In the genomic region with DNA sequence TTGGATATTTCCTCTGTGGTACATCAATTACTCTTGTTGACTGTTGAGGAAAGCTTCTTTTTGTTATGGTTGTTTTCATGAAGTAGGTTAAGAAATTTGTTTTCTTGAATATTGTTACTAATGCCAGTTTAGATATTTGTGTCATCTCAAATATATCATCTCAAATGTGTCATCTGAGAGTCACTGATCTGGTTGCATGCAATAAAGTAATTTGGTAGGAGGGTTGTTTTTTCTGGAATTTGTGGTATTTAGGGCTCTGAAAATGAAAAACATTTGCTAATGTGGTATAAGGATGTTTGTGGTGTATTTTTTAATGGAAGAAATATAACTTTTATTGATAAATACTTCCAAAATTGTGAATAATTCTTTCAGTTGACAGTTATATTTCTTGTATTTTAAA, we compare ENCODE assay signal across 14 cellular contexts.
DNase-seq lines count a peak whose midpoint lies in the region; ATAC-seq, FAIRE-seq and TF ChIP-seq lines count a peak whose summit lies in the region.
"Had no signal": no experiment of that assay in that cellular context is flagged by ENCODE, and none has a peak within 500 bp of the region (broad histone marks: within the 10 kb centered on the region; RNA-seq: fewer than 3 reads in every experiment).

No MANE protein-coding gene starts in this region.

- H3K4me3 Mint-ChIP-seq in HFFc6 (no peak overlapping the region; the same call in 1 of the 2 replicates), neural progenitor cell (no peak overlapping the region)

- no peak overlapping the region for H2BK120ac ChIP-seq in trophoblast cell (ENCODE audit: insufficient read depth, low read length, poor library complexity)

- FAIRE-seq in D721Med (lab: Jason Lieb, UNC) (peak; percentile 90), endometrium (lab: Jason Lieb, UNC) (peak; percentile 35)

- H4K8ac ChIP-seq in trophoblast cell (ENCODE audit: low read depth, low read length) = no peak overlapping the region

- no peak for ATAC-seq in GM19023 (IDR thresholded peaks at IDR 0.05; ENCODE audit: unreplicated experiment)

- H3K23ac ChIP-seq in trophoblast cell (ENCODE audit: low read length) = no peak overlapping the region

- H3K4me2 ChIP-seq in neural progenitor cell (no peak overlapping the region), trophoblast cell (ENCODE audit: low read length) (no peak overlapping the region)

- H4K91ac ChIP-seq in trophoblast cell (ENCODE audit: low read depth, low read length) = no peak overlapping the region

- H3K9me3 ChIP-seq in neural progenitor cell (ENCODE audit: low read depth) (no peaks in the 10 kb centered on the region), trophoblast cell (ENCODE audit: insufficient read depth, low read depth, low read length) (no peaks in the 10 kb centered on the region)

- no peaks in the 10 kb centered on the region; the same call in 1 of the 2 replicates for H3K27me3 Mint-ChIP-seq in HFFc6 (ENCODE audit: insufficient read depth)
- no peaks in the 10 kb centered on the region for H3K27me3 Mint-ChIP-seq in neural progenitor cell (ENCODE audit: insufficient read depth, low read depth)

- H3K27me3 ChIP-seq in neural progenitor cell (no peaks in the 10 kb centered on the region), trophoblast cell (ENCODE audit: insufficient read depth, low read length) (no peaks in the 10 kb centered on the region)

- H4K20me1 ChIP-seq in neural progenitor cell (ENCODE audit: low read depth) = peaks cover 9% of the 10 kb centered on the region

- no peak overlapping the region for H2BK12ac ChIP-seq in trophoblast cell (ENCODE audit: low read length)

- H3K79me2 ChIP-seq in neural progenitor cell (ENCODE audit: low read depth) (peaks cover 99% of the 10 kb centered on the region), trophoblast cell (ENCODE audit: control insufficient read depth, insufficient read depth, low read length, poor library complexity) (no peaks in the 10 kb centered on the region)

- no peak overlapping the region for H3K14ac ChIP-seq in trophoblast cell (ENCODE audit: low read length)

- H3K4me3 ChIP-seq in neural progenitor cell = no peak overlapping the region
- H3K4me3 ChIP-seq in trophoblast cell (ENCODE audit: low read depth, low read length) = no peak overlapping the region

- H3K4me1 Mint-ChIP-seq in HFFc6 (ENCODE audit: low read depth) (peaks cover 24% of the 10 kb centered on the region), neural progenitor cell (peaks cover 22% of the 10 kb centered on the region)

- no peaks in the 10 kb centered on the region for H3K9me3 Mint-ChIP-seq in HFFc6
- peaks cover 22% of the 10 kb centered on the region for H3K9me3 Mint-ChIP-seq in neural progenitor cell

- H3K79me1 ChIP-seq in trophoblast cell (ENCODE audit: low read length) = peaks cover 2% of the 10 kb centered on the region

- H3F3A ChIP-seq in neural progenitor cell (ENCODE audit: low read depth) = peaks cover 87% of the 10 kb centered on the region

- intact Hi-C loops in head of caudate nucleus (cut with DNase I) = no loop called here

- H3K4me1 ChIP-seq in neural progenitor cell = peaks cover 51% of the 10 kb centered on the region
- peaks cover 0 to 3% of the 10 kb centered on the region in 2 experiments for H3K4me1 ChIP-seq in trophoblast cell (ENCODE audit: control insufficient read depth in 1 of 2, insufficient read depth in 2 of 2, low read length in 2 of 2)

- no peak overlapping the region for H3K9ac ChIP-seq in neural progenitor cell
- no peak overlapping the region for H3K9ac ChIP-seq in trophoblast cell (ENCODE audit: low read length)

- H3K36me3 ChIP-seq in neural progenitor cell (peaks cover 11% of the 10 kb centered on the region), trophoblast cell (ENCODE audit: control insufficient read depth in 1 of 2, insufficient read depth in 2 of 2, low read length in 2 of 2) (no peaks in the 10 kb centered on the region)

- H3K27ac ChIP-seq in neural progenitor cell (peak overlapping the region; percentile 60), trophoblast cell (ENCODE audit: low read depth, low read length) (no peak overlapping the region)
- H3K27ac ChIP-seq: C4-2B had no signal

- DNase-seq in D721Med (ENCODE audit: insufficient read length, low spot score) (no peak), HFFc6 (peak; percentile 30), neural progenitor cell (ENCODE audit: low spot score) (no peak), head of caudate nucleus (no peak), trophoblast cell (no peak)
- DNase-seq in activated CD4-positive, alpha-beta T cell treated with anti-CD3 and anti-CD28 coated beads for 1 hour = no peak
- DNase-seq: IMR-90; NCI-H146; NCI-H2227 treated with DMSO at 0.1 percent for 48 hours; NCI-H526; NK-92 treated with Interleukin-12 subunit alpha and Interleukin-12 subunit beta, amount 100 ng/mL, for 24 hours had no signal

- no peak overlapping the region for H3K4ac ChIP-seq in trophoblast cell (ENCODE audit: low read depth, low read length)

- no peak overlapping the region for H2AFZ ChIP-seq in neural progenitor cell (replicated peaks)
- no peak overlapping the region for H2AFZ ChIP-seq in trophoblast cell (ENCODE audit: insufficient read depth, low read length, poor library complexity)

- H3K27ac Mint-ChIP-seq in HFFc6 (peak overlapping the region; percentile 20; the same call in 1 of the 2 replicates), neural progenitor cell (peak overlapping the region; percentile 7)

- H3K36me3 Mint-ChIP-seq in HFFc6 (ENCODE audit: low read depth) = no peaks in the 10 kb centered on the region
- H3K36me3 Mint-ChIP-seq in neural progenitor cell = peaks cover 20% of the 10 kb centered on the region

- no peak overlapping the region for H2BK5ac ChIP-seq in trophoblast cell (ENCODE audit: low read depth, low read length, poor library complexity)

- no peak overlapping the region for H4K12ac ChIP-seq in trophoblast cell (ENCODE audit: low read depth, low read length)

- H2AK5ac ChIP-seq in trophoblast cell (ENCODE audit: low read length) = no peak overlapping the region

- TF ChIP-seq CTCF in D721Med (IDR thresholded peaks at IDR 0.05; ENCODE audit: insufficient read depth, missing control alignments) (no peak), HFFc6 (IDR thresholded peaks at IDR 0.05) (no peak), neural progenitor cell (IDR thresholded peaks at IDR 0.05) (no peak)

- H3K18ac ChIP-seq in trophoblast cell (ENCODE audit: low read length) = no peak overlapping the region
